Comparison of ENCODE assay signal across 11 cellular contexts in the genomic region with DNA sequence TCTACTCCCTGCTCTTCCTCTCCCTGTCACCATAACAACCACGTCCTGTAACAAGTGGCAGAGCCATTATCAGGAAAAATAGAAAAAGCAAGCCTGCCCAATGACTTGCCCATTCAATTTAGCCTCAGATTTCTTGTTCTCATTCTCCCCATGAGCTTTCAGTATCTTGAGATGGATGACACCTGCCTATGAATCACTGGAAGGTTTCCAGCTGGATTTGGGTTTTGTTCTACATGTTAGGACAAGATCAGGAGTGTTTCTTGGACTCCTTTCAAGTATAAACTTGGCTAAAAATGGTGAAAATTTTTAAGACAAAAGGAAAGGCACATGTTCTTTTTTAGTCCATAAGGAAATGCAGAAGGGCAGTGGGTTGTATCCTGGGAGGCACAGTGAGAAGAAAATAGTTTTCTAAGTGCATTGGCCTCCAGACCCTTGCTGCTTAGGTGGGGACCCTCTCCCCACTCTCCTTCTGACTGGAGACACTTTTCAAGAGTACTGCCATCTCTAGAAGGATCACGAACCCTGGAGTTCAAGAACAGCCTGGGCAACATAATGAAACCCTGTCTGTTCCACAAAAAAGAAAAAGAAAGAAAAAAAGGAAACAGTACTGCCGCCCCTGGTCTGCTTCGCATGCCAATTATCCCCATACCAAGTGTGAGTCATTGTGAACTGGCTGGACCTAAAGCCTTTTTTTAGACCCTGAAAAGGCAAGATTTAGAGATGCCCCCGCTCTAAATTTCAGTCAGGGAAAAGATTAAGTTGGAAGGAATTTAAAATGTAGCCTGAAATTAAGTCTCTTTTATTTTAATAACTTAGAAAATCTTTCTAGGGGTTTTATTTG. TPM values are rescaled to one million over a fixed set of nuclear protein-coding genes. Genes with fewer than 3 reads are reported as not detected.
A peak's percentile ranks its signal among the peaks of the same experiment; 100 is the strongest.
DNase-seq lines count a peak whose midpoint lies in the region; ATAC-seq and TF ChIP-seq lines count a peak whose summit lies in the region.
"Had no signal": no experiment of that assay in that cellular context is flagged by ENCODE, and none has a peak within 500 bp of the region (broad histone marks: within the 10 kb centered on the region; RNA-seq: fewer than 3 reads in every experiment).

No MANE protein-coding gene starts in this region.

- H4K20me1 ChIP-seq in fibroblast of lung (ENCODE audit: control insufficient read depth, extremely low read depth, insufficient read depth, low read length) = no peaks in the 10 kb centered on the region

- no peak overlapping the region for H3K4me3 ChIP-seq in fibroblast of lung (replicated peaks in 1 of 4; ENCODE audit: control extremely low read depth in 1 of 4, insufficient read depth in 1 of 4, low read depth in 3 of 4, low read length in 4 of 4)
- H3K4me3 ChIP-seq: mucosa of descending colon, SK-N-MC had no signal

- H3K9ac ChIP-seq in fibroblast of lung (ENCODE audit: insufficient read depth, low read length) = no peak overlapping the region

- peak overlapping the region; percentile 25 for H2AFZ ChIP-seq in fibroblast of lung (ENCODE audit: low read length)

- H3K36me3 ChIP-seq in fibroblast of lung (ENCODE audit: control insufficient read depth, insufficient read depth, low read length) = no peaks in the 10 kb centered on the region

- DNase-seq in HPDE6-E6E7 (ENCODE audit: extremely low spot score) = peak; percentile 88
- DNase-seq in RKO (ENCODE audit: low spot score) = peak; percentile 15
- peak; percentile 91 for DNase-seq in fibroblast of lung (ENCODE audit: low read depth in 2 of 2)
- DNase-seq in stromal cell of bone marrow (ENCODE audit: low read depth) = peak; percentile 47
- DNase-seq in left colon = no peak
- DNase-seq in NCI-H1694 treated with DMSO at 0.1 percent for 48 hours (lab: John Stamatoyannopoulos, UW) = no peak
- DNase-seq: activated T-cell treated with anti-CD3 and anti-CD28 coated beads, Interleukin-2, amount 50 U/mL, for 1 hour; mucosa of descending colon; stimulated activated CD4-positive, alpha-beta T cell treated with anti-CD3 and anti-CD28 coated beads, Interleukin-4, amount 100 ng/mL, for 4 hours had no signal

- intact Hi-C loops in left colon (cut with DNase I, micrococcal nuclease) = no loop called here

- no peaks in the 10 kb centered on the region for H3K79me2 ChIP-seq in fibroblast of lung (ENCODE audit: control insufficient read depth, insufficient read depth, low read length)

- H3K9me3 ChIP-seq in fibroblast of lung (ENCODE audit: control insufficient read depth, insufficient read depth, low read depth, low read length) = no peaks in the 10 kb centered on the region
- H3K9me3 ChIP-seq: mucosa of descending colon had no signal

- H3K27ac ChIP-seq in fibroblast of lung (ENCODE audit: insufficient read depth, low read length) = peak overlapping the region; percentile 30
- H3K27ac ChIP-seq: SK-N-MC had no signal

- no peaks in the 10 kb centered on the region for H3K27me3 ChIP-seq in fibroblast of lung (ENCODE audit: control insufficient read depth, insufficient read depth, low read length)

- peak overlapping the region; percentile 76 for H3K4me2 ChIP-seq in fibroblast of lung (ENCODE audit: extremely low read depth, insufficient read depth, low read length)

- TF ChIP-seq CTCF in fibroblast of lung (conservative IDR thresholded peaks at IDR 0.05 in 1 of 2, IDR thresholded peaks at IDR 0.05 in 1 of 2; ENCODE audit: low read depth in 1 of 2, low read length in 2 of 2) = peak in 1 of 2 donors; percentile 10

- no peak for ATAC-seq in left colon
- no peak for ATAC-seq in HG03442 (IDR thresholded peaks at IDR 0.05; ENCODE audit: unreplicated experiment)
- ATAC-seq: mucosa of descending colon had no signal

- peaks cover 10% of the 10 kb centered on the region for H3K4me1 ChIP-seq in fibroblast of lung (ENCODE audit: control insufficient read depth, extremely low read depth, insufficient read depth, low read length)

RNA-seq across cellular contexts. Expression of a gene that starts 51.0 kb away (rescaled TPM):
- not detected in 2 replicates for total RNA-seq in fibroblast of lung
- 0.26 TPM in 1 of 2 replicates, not detected in the other for polyA plus RNA-seq in fibroblast of lung
- polyA plus RNA-seq in fibroblast of lung (2012) = not detected in 2 replicates
- polyA minus RNA-seq in fibroblast of lung (ENCODE audit: low replicate concordance) = not detected in 2 replicates
- not detected for total RNA-seq in left colon
- total RNA-seq: mucosa of descending colon had no signal

Comparison
In these comparisons a context has a peak if more than half of its experiments do, and no peak if none do; other contexts are left out.
1. DNase-seq: peak in HPDE6-E6E7 (single experiment), RKO (single experiment), fibroblast of lung (2 of 2) and stromal cell of bone marrow (single experiment); none in left colon (0 of 2) and NCI-H1694 treated with DMSO at 0.1 percent for 48 hours (single experiment).